9 cellular contexts compared by ENCODE assay signal in the genomic region with DNA sequence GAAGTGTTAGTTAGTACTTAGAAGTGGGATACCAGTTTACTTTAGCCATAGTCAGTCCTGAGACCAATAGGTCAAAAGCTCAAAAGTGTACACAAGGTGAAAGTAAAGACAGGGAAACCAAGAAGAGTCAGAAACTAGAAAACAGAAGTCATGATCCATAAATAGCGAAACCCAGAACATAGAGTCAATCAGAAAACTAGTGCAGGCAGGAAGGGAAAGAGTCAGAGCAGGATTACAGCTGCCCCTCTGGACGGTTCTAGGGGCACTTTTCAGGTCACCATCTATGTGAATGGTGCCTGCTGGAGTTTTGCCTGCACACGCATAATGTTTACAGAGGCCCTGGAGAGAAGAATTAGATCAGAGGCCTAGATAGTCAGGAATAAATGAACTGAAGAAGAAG. TPM values are rescaled to one million over a fixed set of nuclear protein-coding genes. Genes with fewer than 3 reads are reported as not detected.
DNase-seq lines count a peak whose midpoint lies in the region; ATAC-seq and TF ChIP-seq lines count a peak whose summit lies in the region.
"Had no signal": no experiment of that assay in that cellular context is flagged by ENCODE, and none has a peak within 500 bp of the region (broad histone marks: within the 10 kb centered on the region; RNA-seq: fewer than 3 reads in every experiment).

No MANE protein-coding gene starts in this region.

- H3K4me3 Mint-ChIP-seq in activated naive CD4-positive, alpha-beta T cell treated with anti-CD3 and anti-CD28 coated beads for 36 hours = no peak overlapping the region
- no peak overlapping the region for H3K4me3 Mint-ChIP-seq in osteocyte (ENCODE audit: unreplicated experiment)

- no peaks in the 10 kb centered on the region for H3K36me3 ChIP-seq in smooth muscle cell (ENCODE audit: low read depth)

- no peaks in the 10 kb centered on the region for H3K27me3 ChIP-seq in smooth muscle cell (ENCODE audit: low read depth)

- peaks cover 2% of the 10 kb centered on the region for H3K4me1 Mint-ChIP-seq in activated naive CD4-positive, alpha-beta T cell treated with anti-CD3 and anti-CD28 coated beads for 36 hours (ENCODE audit: low read depth)
- H3K4me1 Mint-ChIP-seq in osteocyte (ENCODE audit: unreplicated experiment) = no peaks in the 10 kb centered on the region

- no peaks in the 10 kb centered on the region for H4K20me1 ChIP-seq in smooth muscle cell (ENCODE audit: low read depth)

- H3K4me2 ChIP-seq in smooth muscle cell = no peak overlapping the region

- H3K4me3 ChIP-seq in smooth muscle cell = no peak overlapping the region

- TF ChIP-seq CTCF in smooth muscle cell (IDR thresholded peaks at IDR 0.05; ENCODE audit: borderline replicate concordance, insufficient read depth, poor library complexity, severe bottlenecking) (no peak), osteocyte (IDR thresholded peaks at IDR 0.05) (no peak)

- peak; percentile 13 for DNase-seq in GM19240 (ENCODE audit: insufficient read length, low spot score)
- DNase-seq in smooth muscle cell (lab: John Stamatoyannopoulos, UW; ENCODE audit: unreplicated experiment) = no peak
- DNase-seq in activated naive CD4-positive, alpha-beta T cell treated with anti-CD3 and anti-CD28 coated beads for 36 hours = no peak
- DNase-seq in osteocyte (ENCODE audit: extremely low spot score, unreplicated experiment) = no peak
- DNase-seq in NCI-H774 (lab: John Stamatoyannopoulos, UW) = no peak
- DNase-seq: activated T-cell treated with anti-CD3 and anti-CD28 coated beads, Interleukin-2, amount 50 U/mL, for 1 hour had no signal

- intact Hi-C loops in activated naive CD4-positive, alpha-beta T cell treated with anti-CD3 and anti-CD28 coated beads for 36 hours (cut with micrococcal nuclease) = no loop called here

- H3K9me3 ChIP-seq in smooth muscle cell (replicated peaks; ENCODE audit: low read depth) = no peaks in the 10 kb centered on the region

- no peak overlapping the region for H3K27ac ChIP-seq in smooth muscle cell (ENCODE audit: low read depth)
- H3K27ac ChIP-seq: HL-60 had no signal

- H3K27ac Mint-ChIP-seq in activated naive CD4-positive, alpha-beta T cell treated with anti-CD3 and anti-CD28 coated beads for 36 hours = no peak overlapping the region
- no peak overlapping the region for H3K27ac Mint-ChIP-seq in osteocyte (ENCODE audit: unreplicated experiment)

- peak overlapping the region; percentile 74 for H2AFZ ChIP-seq in smooth muscle cell (ENCODE audit: low read depth)

- 56% methylated on average over 3 of the region's 3 CpGs for WGBS in smooth muscle cell (ENCODE audit: low lambda C conversion rate)

- ATAC-seq in HG02642 (IDR thresholded peaks at IDR 0.05; ENCODE audit: poor library complexity, unreplicated experiment) (peak; percentile 97), HG03520 (IDR thresholded peaks at IDR 0.05; ENCODE audit: unreplicated experiment) (peak; percentile 93)

- peaks cover 5% of the 10 kb centered on the region for H3K27me3 Mint-ChIP-seq in activated naive CD4-positive, alpha-beta T cell treated with anti-CD3 and anti-CD28 coated beads for 36 hours (ENCODE audit: low read depth)
- peaks cover 58% of the 10 kb centered on the region for H3K27me3 Mint-ChIP-seq in osteocyte (ENCODE audit: unreplicated experiment)

- H3K36me3 Mint-ChIP-seq in activated naive CD4-positive, alpha-beta T cell treated with anti-CD3 and anti-CD28 coated beads for 36 hours (ENCODE audit: low read depth) = no peaks in the 10 kb centered on the region
- H3K36me3 Mint-ChIP-seq in osteocyte (ENCODE audit: unreplicated experiment) = no peaks in the 10 kb centered on the region

- CTCF ChIA-PET in activated naive CD4-positive, alpha-beta T cell treated with anti-CD3 and anti-CD28 coated beads for 36 hours (lab: Charles Lee) = no interaction called here

- no peaks in the 10 kb centered on the region for H3F3A ChIP-seq in smooth muscle cell (ENCODE audit: low read depth)

- peaks cover 28% of the 10 kb centered on the region for H3K4me1 ChIP-seq in smooth muscle cell (ENCODE audit: low read depth)

- H3K9ac ChIP-seq in smooth muscle cell (ENCODE audit: low read depth) = no peak overlapping the region

- no peaks in the 10 kb centered on the region for H3K79me2 ChIP-seq in smooth muscle cell (ENCODE audit: low read depth)

- H3K9me3 Mint-ChIP-seq in activated naive CD4-positive, alpha-beta T cell treated with anti-CD3 and anti-CD28 coated beads for 36 hours = no peaks in the 10 kb centered on the region
- H3K9me3 Mint-ChIP-seq in osteocyte (ENCODE audit: unreplicated experiment) = no peaks in the 10 kb centered on the region

RNA-seq across cellular contexts. Expression of gene DMTF1, which starts 22.4 kb away (rescaled TPM):
- total RNA-seq in smooth muscle cell (107 and 109 TPM in 2 replicates), osteocyte (74.7 and 82.9 TPM in 2 replicates)
- 31.7 and 43.6 TPM in 2 replicates for polyA plus RNA-seq in smooth muscle cell
- total RNA-seq in activated naive CD4-positive, alpha-beta T cell treated with anti-CD3 and anti-CD28 coated beads for 36 hours = 10 to 100 TPM; 43.6 to 49.8 TPM
